Comparison of ENCODE assay signal across 15 cellular contexts in the genomic region with DNA sequence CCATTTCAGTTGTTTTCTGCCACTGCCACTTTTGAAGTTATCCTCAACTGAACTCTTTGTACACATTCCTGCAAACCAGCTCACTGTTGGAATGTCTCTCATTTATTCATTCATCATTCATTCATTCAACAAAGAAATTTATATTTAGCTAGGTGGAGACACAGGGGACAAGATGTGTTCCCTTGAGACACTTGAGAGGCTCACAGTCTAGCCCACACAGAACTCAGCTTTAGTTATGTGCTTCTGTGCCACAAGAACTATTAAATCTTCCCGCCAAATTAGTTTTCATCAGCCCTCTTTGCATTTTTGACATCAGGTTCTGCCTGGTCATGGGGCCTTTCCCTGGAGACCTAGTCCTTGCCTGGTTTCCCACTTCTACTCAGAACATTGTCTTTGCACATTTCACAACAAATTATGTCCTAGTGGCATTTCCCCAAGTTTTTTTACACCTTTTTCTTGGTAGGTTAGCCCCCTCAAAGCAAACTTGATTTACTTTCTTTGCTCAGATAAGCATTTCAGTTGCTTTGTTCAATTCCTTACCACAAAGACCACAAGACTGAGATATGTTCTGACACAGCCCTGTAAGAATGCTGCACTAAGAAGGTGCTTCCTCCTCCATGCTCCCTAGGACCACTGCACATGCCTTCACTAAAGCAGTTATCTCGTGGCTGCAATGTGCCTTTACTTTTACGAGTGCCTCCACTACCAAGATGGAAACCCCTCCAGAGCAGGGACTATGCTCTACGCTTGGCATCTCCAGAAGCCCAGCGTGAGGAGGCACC. TPM values are rescaled to one million over a fixed set of nuclear protein-coding genes. Genes with fewer than 3 reads are reported as not detected.
DNase-seq lines count a peak whose midpoint lies in the region; FAIRE-seq and TF ChIP-seq lines count a peak whose summit lies in the region.
"Had no signal": no experiment of that assay in that cellular context is flagged by ENCODE, and none has a peak within 500 bp of the region (broad histone marks: within the 10 kb centered on the region; RNA-seq: fewer than 3 reads in every experiment).

No MANE protein-coding gene starts in this region.

- H3K4me2 ChIP-seq in neuronal stem cell (ENCODE audit: insufficient read depth, low read length, poor library complexity, severe bottlenecking): no peak overlapping the region

- peak overlapping the region; percentile 56 for H2AK5ac ChIP-seq in neuronal stem cell (ENCODE audit: low read depth, low read length)

- peaks cover 10% of the 10 kb centered on the region for H3K36me3 Mint-ChIP-seq in activated T-helper 2 cell treated with anti-CD3 and anti-CD28 coated beads, Interferon-gamma antibody, Interleukin-2, Interleukin-4, amounts not matched to agents 10 μg/mL and 5 μg/mL and 100 μg/mL, durations not matched to agents 14 hours and 24 hours and 36 hours (ENCODE audit: low read depth)
- H3K36me3 Mint-ChIP-seq in glutamatergic neuron (ENCODE audit: unreplicated experiment): no peaks in the 10 kb centered on the region

- H3K27me3 ChIP-seq in neuronal stem cell (ENCODE audit: control insufficient read depth in 3 of 3, insufficient read depth in 3 of 3, low read depth in 1 of 3, low read length in 3 of 3): no peaks in the 10 kb centered on the region
- peaks cover 0 to 21% (median 20%) of the 10 kb centered on the region in 3 donors for H3K27me3 ChIP-seq in stomach
- H3K27me3 ChIP-seq: right lobe of liver had no signal

- no peak overlapping the region for H3K4me3 Mint-ChIP-seq in activated T-helper 2 cell treated with anti-CD3 and anti-CD28 coated beads, Interferon-gamma antibody, Interleukin-2, Interleukin-4, amounts not matched to agents 10 μg/mL and 5 μg/mL and 100 μg/mL, durations not matched to agents 14 hours and 24 hours and 36 hours (ENCODE audit: low read depth)
- H3K4me3 Mint-ChIP-seq in glutamatergic neuron (ENCODE audit: unreplicated experiment): no peak overlapping the region

- DNase-seq in GM12892 (ENCODE audit: insufficient read length): no peak
- DNase-seq in HT1080 (ENCODE audit: low read depth): peak; percentile 88
- DNase-seq in activated T-helper 2 cell treated with anti-CD3 and anti-CD28 coated beads, Interferon-gamma antibody, Interleukin-2, Interleukin-4, amounts not matched to agents 10 μg/mL and 5 μg/mL and 100 μg/mL, durations not matched to agents 14 hours and 24 hours and 36 hours (ENCODE audit: low spot score): peak; percentile 9
- DNase-seq in neuronal stem cell (ENCODE audit: low spot score): no peak
- no peak for DNase-seq in mucosa of gallbladder (ENCODE audit: low spot score)
- no peak for DNase-seq in glutamatergic neuron
- DNase-seq in stomach: no peak
- DNase-seq: NCI-H2081, right lobe of liver, SHP77 treated with DMSO at 0.1 percent for 48 hours had no signal

- H2BK5ac ChIP-seq in neuronal stem cell (ENCODE audit: low read length): no peak overlapping the region

- H3K9me3 ChIP-seq in neuronal stem cell (replicated peaks in 1 of 2; ENCODE audit: control insufficient read depth in 2 of 2, insufficient read depth in 1 of 2, low read depth in 1 of 2, low read length in 2 of 2) (no peaks in the 10 kb centered on the region), stomach (no peaks in the 10 kb centered on the region)
- H3K9me3 ChIP-seq: right lobe of liver had no signal

- H3K27ac ChIP-seq in neuronal stem cell (replicated peaks; ENCODE audit: low read length) (no peak overlapping the region), stomach (no peak overlapping the region)
- H3K27ac ChIP-seq: cardiac muscle cell, HL-60, right lobe of liver had no signal

- peaks cover 38% of the 10 kb centered on the region for H3K4me1 Mint-ChIP-seq in activated T-helper 2 cell treated with anti-CD3 and anti-CD28 coated beads, Interferon-gamma antibody, Interleukin-2, Interleukin-4, amounts not matched to agents 10 μg/mL and 5 μg/mL and 100 μg/mL, durations not matched to agents 14 hours and 24 hours and 36 hours (ENCODE audit: low read depth)
- peaks cover 2% of the 10 kb centered on the region for H3K4me1 Mint-ChIP-seq in glutamatergic neuron (ENCODE audit: low read depth, unreplicated experiment)

- no peak overlapping the region for H3K23ac ChIP-seq in neuronal stem cell (ENCODE audit: low read depth, low read length, poor library complexity)

- no peak for TF ChIP-seq POLR2A in GM12892 (IDR thresholded peaks at IDR 0.05; ENCODE audit: low read depth, low read length)
- TF ChIP-seq POLR2A in stomach (IDR thresholded peaks at IDR 0.05): no peak

- peak overlapping the region; percentile 76 for H3K18ac ChIP-seq in neuronal stem cell (ENCODE audit: low read length)

- peaks cover 28% of the 10 kb centered on the region for H3K27me3 Mint-ChIP-seq in activated T-helper 2 cell treated with anti-CD3 and anti-CD28 coated beads, Interferon-gamma antibody, Interleukin-2, Interleukin-4, amounts not matched to agents 10 μg/mL and 5 μg/mL and 100 μg/mL, durations not matched to agents 14 hours and 24 hours and 36 hours (ENCODE audit: low read depth)
- H3K27me3 Mint-ChIP-seq in glutamatergic neuron (ENCODE audit: unreplicated experiment): no peaks in the 10 kb centered on the region

- intact Hi-C loops in activated T-helper 2 cell treated with anti-CD3 and anti-CD28 coated beads, Interferon-gamma antibody, Interleukin-2, Interleukin-4, amounts not matched to agents 10 μg/mL and 5 μg/mL and 100 μg/mL, durations not matched to agents 14 hours and 24 hours and 36 hours (cut with micrococcal nuclease): no loop called here
- intact Hi-C loops in stomach (cut with DNase I; ENCODE audit: low total_unique reads): no loop called here

- H3K79me1 ChIP-seq in neuronal stem cell (ENCODE audit: low read depth, low read length): no peaks in the 10 kb centered on the region

- no peak overlapping the region for H2BK120ac ChIP-seq in neuronal stem cell (ENCODE audit: low read depth, low read length)

- H2AFZ ChIP-seq in neuronal stem cell (ENCODE audit: low read length): no peak overlapping the region

- peak; percentile 66 for FAIRE-seq in GM12892 (lab: Jason Lieb, UNC)
- FAIRE-seq: G401.6 had no signal

- H3K9ac ChIP-seq in neuronal stem cell (ENCODE audit: low read depth, low read length, poor library complexity): no peak overlapping the region

- H3K14ac ChIP-seq in neuronal stem cell (ENCODE audit: low read length): no peak overlapping the region

- WGBS in neuronal stem cell (ENCODE audit: extremely low coverage in 2 of 2, insufficient read length in 2 of 2, insufficient replicate concordance in 1 of 2), 2 donors: no CpG with 5 or more reads among the region's 5 CpGs
- 65 to 72% (median 70%) methylated on average over 5 of the region's 5 CpGs for WGBS in stomach, 5 donors

- no peak overlapping the region for H2BK12ac ChIP-seq in neuronal stem cell (ENCODE audit: low read length)

- H3K4me3 ChIP-seq in neuronal stem cell (ENCODE audit: low read length in 2 of 2) (no peak overlapping the region), stomach (no peak overlapping the region)
- H3K4me3 ChIP-seq: cardiac muscle cell, lung, right lobe of liver had no signal

- H4K91ac ChIP-seq in neuronal stem cell (ENCODE audit: low read depth, low read length, poor library complexity): peak overlapping the region; percentile 60

- H3K4me1 ChIP-seq in neuronal stem cell (ENCODE audit: control insufficient read depth in 2 of 2, insufficient read depth in 1 of 2, low read depth in 1 of 2, low read length in 2 of 2) (peaks cover 29 to 42% of the 10 kb centered on the region in 2 donors), stomach (peaks cover 4 to 11% (median 7%) of the 10 kb centered on the region in 4 donors)

- peak overlapping the region; percentile 12 for H2BK15ac ChIP-seq in neuronal stem cell (ENCODE audit: low read length)

- TF ChIP-seq CTCF in glutamatergic neuron (IDR thresholded peaks at IDR 0.05; ENCODE audit: partially characterized antibody, unreplicated experiment) (no peak), stomach (IDR thresholded peaks at IDR 0.05) (no peak)

- no peak overlapping the region for H3K27ac Mint-ChIP-seq in activated T-helper 2 cell treated with anti-CD3 and anti-CD28 coated beads, Interferon-gamma antibody, Interleukin-2, Interleukin-4, amounts not matched to agents 10 μg/mL and 5 μg/mL and 100 μg/mL, durations not matched to agents 14 hours and 24 hours and 36 hours
- no peak overlapping the region for H3K27ac Mint-ChIP-seq in glutamatergic neuron (ENCODE audit: unreplicated experiment)

- no peak overlapping the region for H4K8ac ChIP-seq in neuronal stem cell (ENCODE audit: low read depth, low read length)

- H3K9me3 Mint-ChIP-seq in activated T-helper 2 cell treated with anti-CD3 and anti-CD28 coated beads, Interferon-gamma antibody, Interleukin-2, Interleukin-4, amounts not matched to agents 10 μg/mL and 5 μg/mL and 100 μg/mL, durations not matched to agents 14 hours and 24 hours and 36 hours: no peaks in the 10 kb centered on the region
- no peaks in the 10 kb centered on the region for H3K9me3 Mint-ChIP-seq in glutamatergic neuron (ENCODE audit: unreplicated experiment)

- H3K36me3 ChIP-seq in neuronal stem cell (replicated peaks in 1 of 2; ENCODE audit: control insufficient read depth in 2 of 2, insufficient read depth in 2 of 2, low read length in 2 of 2) (no peaks in the 10 kb centered on the region), stomach (no peaks in the 10 kb centered on the region)
- H3K36me3 ChIP-seq: cardiac muscle cell, right lobe of liver had no signal

- no peak overlapping the region for H3K4ac ChIP-seq in neuronal stem cell (ENCODE audit: low read length)

- no peak for TF ChIP-seq EP300 in stomach (IDR thresholded peaks at IDR 0.05)

RNA-seq across cellular contexts. Expression of a gene that starts 31.0 kb away (rescaled TPM):
- 0.78 TPM for polyA plus RNA-seq in GM12892 (2012; ENCODE audit: missing spikeins)
- 8.3 and 15.4 TPM in 2 replicates for total RNA-seq in HT1080 (2014; rRNA removed; shearing (Covaris generic))
- polyA plus RNA-seq in HT1080 (2015; cell fraction: cytosol; rRNA removed): 0.23 and 0.33 TPM in 2 replicates
- 0.17 TPM in 2 replicates for polyA plus RNA-seq in HT1080 (2015; cell fraction: nucleus; rRNA removed)
- total RNA-seq in activated T-helper 2 cell treated with anti-CD3 and anti-CD28 coated beads, Interferon-gamma antibody, Interleukin-2, Interleukin-4, amounts not matched to agents 10 μg/mL and 5 μg/mL and 100 μg/mL, durations not matched to agents 14 hours and 24 hours and 36 hours: 18.5 and 22.8 TPM in 2 replicates
- polyA plus RNA-seq in neuronal stem cell (2013, experiment 1 of 2): 39.1 TPM
- polyA plus RNA-seq in neuronal stem cell (2013, experiment 2 of 2): 39.6 TPM
- total RNA-seq in mucosa of gallbladder (2.0 TPM), glutamatergic neuron (ENCODE audit: unreplicated experiment) (0.56 TPM), stomach (under 1 TPM in 3 of 5 donors, not detected in 2; 0.14 to 0.92 (median 0.87) TPM)
- under 1 TPM; under 0.01 to 0.13 (median 0.06) TPM for polyA plus RNA-seq in stomach

RNA-seq across cellular contexts. Expression of a gene that starts 44.7 kb away (rescaled TPM):
- polyA plus RNA-seq in GM12892 (2012; ENCODE audit: missing spikeins): not detected
- 0.13 TPM in 1 of 2 replicates, not detected in the other for total RNA-seq in HT1080 (2014; rRNA removed; shearing (Covaris generic))
- not detected in 2 replicates for polyA plus RNA-seq in HT1080 (2015; cell fraction: cytosol; rRNA removed)
- polyA plus RNA-seq in HT1080 (2015; cell fraction: nucleus; rRNA removed): not detected in 2 replicates
- total RNA-seq in activated T-helper 2 cell treated with anti-CD3 and anti-CD28 coated beads, Interferon-gamma antibody, Interleukin-2, Interleukin-4, amounts not matched to agents 10 μg/mL and 5 μg/mL and 100 μg/mL, durations not matched to agents 14 hours and 24 hours and 36 hours: not detected in 2 replicates
- 0.57 TPM for polyA plus RNA-seq in neuronal stem cell (2013, experiment 1 of 2)
- 0.51 TPM for polyA plus RNA-seq in neuronal stem cell (2013, experiment 2 of 2)
- total RNA-seq in mucosa of gallbladder (not detected), glutamatergic neuron (ENCODE audit: unreplicated experiment) (not detected), stomach (under 1 TPM in 2 of 5 donors, not detected in 3; 0.45 to 0.58 TPM)
- polyA plus RNA-seq in stomach: 1 to 10 TPM in 1 of 3 donors, under 1 TPM in 1, not detected in 1; 0.08 to 1.1 TPM
- total RNA-seq: fibroblast of lung, lung had no signal
- polyA plus RNA-seq: fibroblast of lung had no signal

Comparison
In these comparisons a context has a peak if more than half of its experiments do, and no peak if none do; other contexts are left out.
1. DNase-seq: peak in HT1080 (single experiment) and activated T-helper 2 cell treated with anti-CD3 and anti-CD28 coated beads, Interferon-gamma antibody, Interleukin-2, Interleukin-4, amounts not matched to agents 10 μg/mL and 5 μg/mL and 100 μg/mL, durations not matched to agents 14 hours and 24 hours and 36 hours (single experiment); none in GM12892 (single experiment), neuronal stem cell (single experiment), mucosa of gallbladder (single experiment), glutamatergic neuron (single experiment) and stomach (single experiment).